ENCODE assay signal across 8 cellular contexts in genomic region chr16:30534368-30535105, GRCh38. TPM values are rescaled to one million over a fixed set of nuclear protein-coding genes. Genes with fewer than 3 reads are reported as not detected.
A peak's percentile ranks its signal among the peaks of the same experiment; 100 is the strongest.
DNase-seq lines count a peak whose midpoint lies in the region; ATAC-seq and TF ChIP-seq lines count a peak whose summit lies in the region.

ZNF747 (minus strand) TSS chr16:30534858; CDS start chr16:30534679, 179 bp downstream.

- peaks cover 38% of the 10 kb centered on the region for H3K4me1 Mint-ChIP-seq in activated CD4-positive, alpha-beta memory T cell treated with anti-CD3 and anti-CD28 coated beads for 36 hours (ENCODE audit: low read depth)

- peak; percentile 77 for DNase-seq in AG10803 (ENCODE audit: low read depth)
- DNase-seq in NCI-H82 (lab: John Stamatoyannopoulos, UW), result peak; percentile 89
- peak; percentile 94 for DNase-seq in activated CD4-positive, alpha-beta memory T cell treated with anti-CD3 and anti-CD28 coated beads for 36 hours
- DNase-seq in dermis blood vessel endothelial cell, result peak; percentile 89
- DNase-seq in lower leg skin (ENCODE audit: low spot score in 2 of 2), result peak; percentile 91 to 99
- DNase-seq in stimulated activated CD4-positive, alpha-beta T cell treated with anti-CD3 and anti-CD28 coated beads, Interleukin-4, amount 100 ng/mL, for 4 hours, result peak; percentile 93

- TF ChIP-seq POLR2A in lower leg skin (IDR thresholded peaks at IDR 0.05), result no peak

- WGBS in lower leg skin, 2 donors, result 0% methylated on average over 20 to 44 of the region's 70 CpGs

- no peaks in the 10 kb centered on the region for H3K27me3 Mint-ChIP-seq in activated CD4-positive, alpha-beta memory T cell treated with anti-CD3 and anti-CD28 coated beads for 36 hours

- peaks cover 39% of the 10 kb centered on the region for H3K36me3 Mint-ChIP-seq in activated CD4-positive, alpha-beta memory T cell treated with anti-CD3 and anti-CD28 coated beads for 36 hours

- POLR2A ChIA-PET in activated CD4-positive, alpha-beta memory T cell treated with anti-CD3 and anti-CD28 coated beads for 36 hours (lab: Charles Lee), result interaction anchor here (1.0 to 3.4 kb wide), 21 partner anchors 7 to 124 kb away, joined by 3 to 59 read pairs (median 10); partner anchors contain the start of genes DCTPP1, ITGAL, PRR14 and ZNF688

- H3K9me3 Mint-ChIP-seq in activated CD4-positive, alpha-beta memory T cell treated with anti-CD3 and anti-CD28 coated beads for 36 hours, result no peaks in the 10 kb centered on the region

- TF ChIP-seq CTCF in AG10803 (conservative IDR thresholded peaks at IDR 0.05; ENCODE audit: low read length) (no peak), lower leg skin (IDR thresholded peaks at IDR 0.05) (no peak)

- peak within 1 kb of the TSS; percentile 95 for H3K27ac Mint-ChIP-seq in activated CD4-positive, alpha-beta memory T cell treated with anti-CD3 and anti-CD28 coated beads for 36 hours

- peak within 1 kb of the TSS; percentile 89 for H3K4me3 Mint-ChIP-seq in activated CD4-positive, alpha-beta memory T cell treated with anti-CD3 and anti-CD28 coated beads for 36 hours

- intact Hi-C loops in activated CD4-positive, alpha-beta memory T cell treated with anti-CD3 and anti-CD28 coated beads for 36 hours (cut with micrococcal nuclease), result loop anchor here (1.0 to 5.0 kb wide), 9 partner anchors 17 to 102 kb away; partner anchors contain the start of genes DCTPP1, SEPHS2, ZNF689 and ZNF764
- intact Hi-C loops in lower leg skin (cut with DNase I; ENCODE audit: low total_unique reads), result no loop called here

- peak; percentile 56 for ATAC-seq in GM19043 (IDR thresholded peaks at IDR 0.05; ENCODE audit: low read depth, unreplicated experiment)
- ATAC-seq in HG03565 (IDR thresholded peaks at IDR 0.05; ENCODE audit: unreplicated experiment), result peak; percentile 60

- H3K4me3 ChIP-seq in AG10803 (ENCODE audit: low read length) (peak within 1 kb of the TSS; percentile 76), lower leg skin (ENCODE audit: low read depth, poor library complexity, severe bottlenecking) (peak within 1 kb of the TSS; percentile 56)

- CTCF ChIA-PET in activated CD4-positive, alpha-beta memory T cell treated with anti-CD3 and anti-CD28 coated beads for 36 hours (lab: Charles Lee), result interaction anchor here (1.0 to 4.3 kb wide), 24 partner anchors 15 to 163 kb away, joined by 3 to 53 read pairs (median 8); partner anchors contain the start of genes DCTPP1, ITGAL, PRR14 and ZNF688

RNA-seq across cellular contexts. Expression of gene ZNF747, which starts in this region (rescaled TPM):
- 1 to 10 TPM; 7.2 to 7.6 TPM for total RNA-seq in activated CD4-positive, alpha-beta memory T cell treated with anti-CD3 and anti-CD28 coated beads for 36 hours
- 8.7 and 9.3 TPM in 2 replicates for total RNA-seq in dermis blood vessel endothelial cell
- total RNA-seq in lower leg skin, result 10 to 100 TPM in 3 of 4 donors, 1 to 10 TPM in 1; 9.9 to 23.7 (median 19.6) TPM

Comparison
In these comparisons a context has a peak if more than half of its experiments do, and no peak if none do; other contexts are left out.
1. Peak in every context shown above with its lines: DNase-seq, ATAC-seq and H3K4me3 ChIP-seq.